21 cellular contexts compared by ENCODE assay signal in the genomic region with DNA sequence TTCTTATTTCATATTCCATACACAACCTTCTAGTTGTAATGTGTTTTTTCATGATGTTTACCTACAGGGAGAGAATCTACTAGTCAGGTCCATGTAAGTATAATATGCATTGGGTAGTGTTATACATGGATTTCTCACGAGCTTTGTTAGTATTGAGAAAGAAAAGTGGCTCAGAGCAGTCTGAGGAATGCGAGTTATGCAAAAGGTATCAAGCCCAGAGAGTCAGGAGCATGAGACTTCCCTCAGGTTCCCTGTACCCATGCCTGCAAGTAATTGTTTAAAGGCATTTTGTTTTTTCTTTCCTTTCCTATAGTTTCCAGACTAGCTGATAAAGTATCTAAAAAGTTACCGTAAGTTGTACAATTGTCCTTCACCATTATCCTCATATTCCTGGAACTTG.
"Had no signal": no experiment of that assay in that cellular context is flagged by ENCODE, and none has a peak within 500 bp of the region (broad histone marks: within the 10 kb centered on the region; RNA-seq: fewer than 3 reads in every experiment).

No MANE protein-coding gene starts in this region.

- H3K4me3 ChIP-seq: adrenal gland, heart right ventricle, ovary, prostate gland, tibial artery, uterus had no signal

- H3K4me1 ChIP-seq: adrenal gland, prostate gland, tibial artery, uterus had no signal

- DNase-seq: activated CD4-positive, alpha-beta T cell treated with anti-CD3 and anti-CD28 coated beads for 1 hour; activated T-cell treated with anti-CD3 and anti-CD28 coated beads, Interleukin-2, amount 50 U/mL, for 1 hour; adrenal gland; cortex of kidney; erythroblast; foreskin fibroblast; heart right ventricle; immature natural killer cell; ovary; right cardiac atrium; stimulated activated CD4-positive, alpha-beta T cell treated with anti-CD3 and anti-CD28 coated beads, Interleukin-12 subunit alpha, Interleukin-12 subunit beta, amount 100 ng/mL, for 4 hours; substantia nigra; T-cell; tibial artery; uterus; WERI-Rb-1 had no signal

- H3K4me1 Mint-ChIP-seq: immature natural killer cell had no signal

- H3K9me3 Mint-ChIP-seq: immature natural killer cell; stimulated activated naive CD8-positive, alpha-beta T cell treated with anti-CD3 and anti-CD28 coated beads, Interleukin-15, Interleukin-2, amounts not matched to agents 100 ng/mL and 50 ng/mL, for 24 hours; T-cell had no signal

- H3K36me3 Mint-ChIP-seq: immature natural killer cell, T-cell had no signal

- H3K27me3 ChIP-seq: adrenal gland, heart right ventricle, neutrophil, ovary, tibial artery, uterus had no signal

- H3K27ac Mint-ChIP-seq: activated naive CD8-positive, alpha-beta T cell; immature natural killer cell; nephron; stimulated activated naive CD8-positive, alpha-beta T cell treated with anti-CD3 and anti-CD28 coated beads, Interleukin-15, Interleukin-2, amounts not matched to agents 100 ng/mL and 50 ng/mL, for 24 hours; T-cell had no signal

- H3K27me3 Mint-ChIP-seq: activated naive CD8-positive, alpha-beta T cell; stimulated activated naive CD8-positive, alpha-beta T cell treated with anti-CD3 and anti-CD28 coated beads, Interleukin-15, Interleukin-2, amounts not matched to agents 100 ng/mL and 50 ng/mL, for 24 hours had no signal

- H3K4me3 Mint-ChIP-seq: activated naive CD8-positive, alpha-beta T cell; immature natural killer cell; nephron; stimulated activated naive CD8-positive, alpha-beta T cell treated with anti-CD3 and anti-CD28 coated beads, Interleukin-15, Interleukin-2, amounts not matched to agents 100 ng/mL and 50 ng/mL, for 24 hours; T-cell had no signal

- H3K36me3 ChIP-seq: adrenal gland, heart right ventricle, neutrophil, prostate gland, tibial artery, uterus, WERI-Rb-1 had no signal

- H3K9me3 ChIP-seq: adrenal gland, heart right ventricle, neutrophil, ovary, prostate gland, tibial artery, uterus had no signal

- H3K27ac ChIP-seq: adrenal gland, heart right ventricle, neutrophil, ovary, prostate gland, tibial artery, uterus, WERI-Rb-1 had no signal

- ATAC-seq: heart right ventricle, right cardiac atrium, T-cell had no signal
